In genomic region chr1:39635871-39636210, GRCh38 we compare ENCODE assay signal across 25 cellular contexts. TPM values are rescaled to one million over a fixed set of nuclear protein-coding genes. Genes with fewer than 3 reads are reported as not detected.
DNase-seq lines count a peak whose midpoint lies in the region; ATAC-seq and TF ChIP-seq lines count a peak whose summit lies in the region.
"Had no signal": no experiment of that assay in that cellular context is flagged by ENCODE, and none has a peak within 500 bp of the region (broad histone marks: within the 10 kb centered on the region; RNA-seq: fewer than 3 reads in every experiment).

No MANE protein-coding gene starts in this region.

- no peak overlapping the region; the same call in 2 of the 3 replicates for H3K4me3 Mint-ChIP-seq in GM23338
- H3K4me3 Mint-ChIP-seq in chondrocyte (ENCODE audit: unreplicated experiment) = peak overlapping the region; percentile 78
- H3K4me3 Mint-ChIP-seq in nephron = peak overlapping the region; percentile 77 to 89 (median 86)
- H3K4me3 Mint-ChIP-seq: activated CD4-positive, alpha-beta T cell treated with anti-CD3 and anti-CD28 coated beads, Interleukin-2, amount 10 ng/mL, durations not matched to agents 7 days and 5 days; activated T-helper 17 cell treated with anti-CD3 and anti-CD28 coated beads, Interleukin-2, amount 50 U/mL, for 72 hours; CD14-positive monocyte; stimulated activated naive CD8-positive, alpha-beta T cell treated with anti-CD3 and anti-CD28 coated beads, Interleukin-15, Interleukin-2, amounts not matched to agents 100 ng/mL and 50 ng/mL, for 24 hours had no signal

- no peaks in the 10 kb centered on the region for H3K36me3 ChIP-seq in GM23338 (ENCODE audit: insufficient read depth)
- no peaks in the 10 kb centered on the region for H3K36me3 ChIP-seq in stomach smooth muscle (ENCODE audit: control insufficient read depth in 2 of 2, insufficient read depth in 2 of 2, low read length in 2 of 2)

- H3K79me2 ChIP-seq in GM23338 (replicated peaks; ENCODE audit: insufficient read depth) = no peaks in the 10 kb centered on the region

- no peak overlapping the region for H3K9ac ChIP-seq in stomach smooth muscle (ENCODE audit: low read length in 2 of 2)

- H3K27me3 ChIP-seq in GM23338 (ENCODE audit: insufficient read depth) = peaks cover 82% of the 10 kb centered on the region
- H3K27me3 ChIP-seq in stomach smooth muscle (ENCODE audit: control insufficient read depth in 1 of 2, insufficient read depth in 2 of 2, low read length in 2 of 2) = peaks cover 35 to 44% of the 10 kb centered on the region in 2 donors

- no peak for ATAC-seq in GM23338
- ATAC-seq: activated naive CD4-positive, alpha-beta T cell treated with anti-CD3 and anti-CD28 coated beads, Interleukin-2, amount 50 U/mL, for 72 hours; activated T-helper 17 cell treated with anti-CD3 and anti-CD28 coated beads, Interleukin-2, amount 50 U/mL, for 72 hours; left lobe of liver; mucosa of descending colon; Panc1 had no signal

- H3K27me3 Mint-ChIP-seq in GM23338 (ENCODE audit: insufficient read depth, low read depth, poor library complexity) (peaks cover 56% of the 10 kb centered on the region), chondrocyte (ENCODE audit: low read depth) (no peaks in the 10 kb centered on the region), nephron (ENCODE audit: low read depth) (no peaks in the 10 kb centered on the region)

- DNase-seq in GM23338 (ENCODE audit: low spot score) = no peak
- no peak for DNase-seq in chondrocyte (ENCODE audit: low spot score)
- DNase-seq in NCI-H82 treated with DMSO at 0.1 percent for 48 hours (lab: John Stamatoyannopoulos, UW; ENCODE audit: unreplicated experiment) = no peak
- DNase-seq in GM19238 (ENCODE audit: insufficient read length, low spot score) = no peak
- DNase-seq in NK-92 (lab: John Stamatoyannopoulos, UW; ENCODE audit: unreplicated experiment) = no peak
- no peak for DNase-seq in NCI-H1048 (lab: John Stamatoyannopoulos, UW)
- DNase-seq: activated CD4-positive, alpha-beta T cell treated with anti-CD3 and anti-CD28 coated beads, Interleukin-2, amount 10 ng/mL, durations not matched to agents 7 days and 5 days; effector CD8-positive, alpha-beta T cell; Karpas-422; mucosa of descending colon; NCI-H2029; NCI-H446; NK-92 treated with Interleukin-12 subunit alpha and Interleukin-12 subunit beta, amount 100 ng/mL, for 24 hours had no signal

- peaks cover 2% of the 10 kb centered on the region for H4K20me1 ChIP-seq in GM23338 (replicated peaks; ENCODE audit: insufficient read depth)

- H3F3A ChIP-seq in GM23338 (replicated peaks; ENCODE audit: low read depth) = 0 out of 2 replicates have a peak, but pooled peaks cover 6% of the 10 kb centered on the region

- TF ChIP-seq CTCF in GM23338 (conservative IDR thresholded peaks at IDR 0.05; ENCODE audit: low read depth in 2 of 2) (no peak), chondrocyte (IDR thresholded peaks at IDR 0.05) (no peak), nephron (IDR thresholded peaks at IDR 0.05; ENCODE audit: unreplicated experiment in 3 of 3) (no peak)

- no peaks in the 10 kb centered on the region; the same call in 2 of the 3 replicates for H3K36me3 Mint-ChIP-seq in GM23338 (ENCODE audit: low read depth)
- peaks cover 17% of the 10 kb centered on the region for H3K36me3 Mint-ChIP-seq in chondrocyte (ENCODE audit: low read depth)
- H3K36me3 Mint-ChIP-seq in nephron (ENCODE audit: low read depth) = peaks cover 10% of the 10 kb centered on the region
- H3K36me3 Mint-ChIP-seq: activated naive CD4-positive, alpha-beta T cell treated with anti-CD3 and anti-CD28 coated beads, Interleukin-2, amount 50 U/mL, for 72 hours; CD14-positive monocyte had no signal

- no peaks in the 10 kb centered on the region for H3K9me3 Mint-ChIP-seq in GM23338
- H3K9me3 Mint-ChIP-seq in chondrocyte (ENCODE audit: low read depth) = no peaks in the 10 kb centered on the region
- no peaks in the 10 kb centered on the region for H3K9me3 Mint-ChIP-seq in nephron
- H3K9me3 Mint-ChIP-seq: activated CD4-positive, alpha-beta T cell treated with anti-CD3 and anti-CD28 coated beads, Interleukin-2, amount 10 ng/mL, durations not matched to agents 7 days and 5 days; activated naive CD4-positive, alpha-beta T cell treated with anti-CD3 and anti-CD28 coated beads, Interleukin-2, amount 50 U/mL, for 72 hours; activated T-helper 17 cell treated with anti-CD3 and anti-CD28 coated beads, Interleukin-2, amount 50 U/mL, for 72 hours; CD14-positive monocyte; stimulated activated naive CD8-positive, alpha-beta T cell treated with anti-CD3 and anti-CD28 coated beads, Interleukin-15, Interleukin-2, amounts not matched to agents 100 ng/mL and 50 ng/mL, for 24 hours had no signal

- H3K27ac Mint-ChIP-seq in GM23338 (no peak overlapping the region), chondrocyte (ENCODE audit: unreplicated experiment) (peak overlapping the region; percentile 83), nephron (peak overlapping the region; percentile 90 to 97 (median 96))
- H3K27ac Mint-ChIP-seq: activated CD4-positive, alpha-beta T cell treated with anti-CD3 and anti-CD28 coated beads, Interleukin-2, amount 10 ng/mL, durations not matched to agents 7 days and 5 days; activated naive CD4-positive, alpha-beta T cell treated with anti-CD3 and anti-CD28 coated beads, Interleukin-2, amount 50 U/mL, for 72 hours; activated T-helper 17 cell treated with anti-CD3 and anti-CD28 coated beads, Interleukin-2, amount 50 U/mL, for 72 hours; CD14-positive monocyte; stimulated activated naive CD8-positive, alpha-beta T cell treated with anti-CD3 and anti-CD28 coated beads, Interleukin-15, Interleukin-2, amounts not matched to agents 100 ng/mL and 50 ng/mL, for 24 hours had no signal

- H3K4me2 ChIP-seq in GM23338 = peak overlapping the region; percentile 71

- H3K27ac ChIP-seq in GM23338 (ENCODE audit: low read depth) = peak overlapping the region; percentile 55; the same call in 1 of the 2 replicates
- H3K27ac ChIP-seq in stomach smooth muscle (ENCODE audit: low read length) = peak overlapping the region; percentile 41
- H3K27ac ChIP-seq: SK-N-MC had no signal

- H3K9me2 ChIP-seq in GM23338 (ENCODE audit: insufficient read depth) = no peaks in the 10 kb centered on the region

- H3K4me1 Mint-ChIP-seq in GM23338 (peaks cover 25% of the 10 kb centered on the region), chondrocyte (ENCODE audit: low read depth) (peaks cover 86% of the 10 kb centered on the region), nephron (peaks cover 77% of the 10 kb centered on the region)

- H3K4me1 ChIP-seq in GM23338 (ENCODE audit: insufficient read depth) = peaks cover 22% of the 10 kb centered on the region
- peaks cover 11% of the 10 kb centered on the region for H3K4me1 ChIP-seq in stomach smooth muscle (ENCODE audit: control insufficient read depth, insufficient read depth, low read length)

- H2AFZ ChIP-seq in GM23338 = no peak overlapping the region

- no peaks in the 10 kb centered on the region for H3K9me3 ChIP-seq in stomach smooth muscle (ENCODE audit: control insufficient read depth in 2 of 2, low read length in 2 of 2)
- H3K9me3 ChIP-seq: mucosa of descending colon had no signal

- no peak overlapping the region for H3K4me3 ChIP-seq in GM23338
- peak overlapping the region; percentile 40 to 41 for H3K4me3 ChIP-seq in stomach smooth muscle (ENCODE audit: low read length in 2 of 2)
- H3K4me3 ChIP-seq: mucosa of descending colon, SK-N-MC had no signal

TF ChIP-seq in GM23338, 12 proteins besides CTCF, POLR2A, EP300 and RAD21 (continues in another document):
- TF ChIP-seq ZNF114 (CRISPR knock-in tag; IDR thresholded peaks at IDR 0.05) (no peak), CREB1 (CRISPR knock-in tag; IDR thresholded peaks at IDR 0.05; ENCODE audit: low read depth) (no peak), ETS1 (IDR thresholded peaks at IDR 0.05) (no peak)

RNA-seq across cellular contexts. Expression of gene HEYL, which starts 3.6 kb away (rescaled TPM):
- total RNA-seq in GM23338 (2014; rRNA removed; shearing (Covaris generic)) = 4.1 and 4.5 TPM in 2 replicates
- 1.6 and 1.8 TPM in 2 replicates for polyA plus RNA-seq in GM23338 (2016; fragmentation: Nextera tagmentation; extraction: Ambion mirVana)
- total RNA-seq in chondrocyte = 11.8 to 65.1 TPM (median 63.2 TPM) in 3 replicates
- total RNA-seq: activated CD4-positive, alpha-beta T cell treated with anti-CD3 and anti-CD28 coated beads, Interleukin-2, amount 10 ng/mL, durations not matched to agents 7 days and 5 days; H4 had no signal

RNA-seq across cellular contexts. Expression of gene NT5C1A, which starts 36.1 kb away (rescaled TPM):
- not detected in 2 replicates for total RNA-seq in GM23338 (2014; rRNA removed; shearing (Covaris generic))
- polyA plus RNA-seq in GM23338 (2016; fragmentation: Nextera tagmentation; extraction: Ambion mirVana) = not detected in 2 replicates
- total RNA-seq in chondrocyte = 0.31 to 0.32 TPM in 2 of 3 replicates, not detected in the other
- total RNA-seq: activated CD4-positive, alpha-beta T cell treated with anti-CD3 and anti-CD28 coated beads, Interleukin-2, amount 10 ng/mL, durations not matched to agents 7 days and 5 days; activated T-helper 17 cell treated with anti-CD3 and anti-CD28 coated beads, Interleukin-2, amount 50 U/mL, for 72 hours; glomerular endothelial cell; left lobe of liver; T-helper 2 cell treated with Interferon-gamma antibody and Interleukin-4, amounts not matched to agents 100 ng/mL and 5 ng/mL, for 36 hours had no signal
- polyA plus RNA-seq: CD14-positive monocyte had no signal

RNA-seq across cellular contexts. Expression of gene HPCAL4, which starts 55.4 kb away (rescaled TPM):
- total RNA-seq in GM23338 (2014; rRNA removed; shearing (Covaris generic)) = 1.1 and 1.2 TPM in 2 replicates
- 0.08 and 0.12 TPM in 2 replicates for polyA plus RNA-seq in GM23338 (2016; fragmentation: Nextera tagmentation; extraction: Ambion mirVana)
- not detected in 3 replicates for total RNA-seq in chondrocyte
- total RNA-seq: glomerular endothelial cell had no signal

RNA-seq across cellular contexts. Expression of gene PABPC4, which starts 59.3 kb away (rescaled TPM):
- total RNA-seq in GM23338 (2014; rRNA removed; shearing (Covaris generic)) = 193 and 199 TPM in 2 replicates
- 280 and 328 TPM in 2 replicates for polyA plus RNA-seq in GM23338 (2016; fragmentation: Nextera tagmentation; extraction: Ambion mirVana)
- 240 to 256 TPM (median 243 TPM) in 3 replicates for total RNA-seq in chondrocyte
